ENCODE assay signal across 6 cellular contexts in genomic region chr19:35986664-35987570, GRCh38.
DNase-seq lines count a peak whose midpoint lies in the region; ATAC-seq and TF ChIP-seq lines count a peak whose summit lies in the region.

No MANE protein-coding gene starts in this region.

- H3K4me3 ChIP-seq in HEK293 (ENCODE audit: low read depth, low read length) (peak overlapping the region; percentile 20), epithelial cell of esophagus (ENCODE audit: low read length) (peak overlapping the region; percentile 22)

- ATAC-seq in GM21526 (IDR thresholded peaks at IDR 0.05; ENCODE audit: low FRiP score, unreplicated experiment), result no peak

- DNase-seq in OCI-M2 (lab: John Stamatoyannopoulos, UW; ENCODE audit: unreplicated experiment), result peak; percentile 79
- DNase-seq in epithelial cell of esophagus (ENCODE audit: low read depth), result no peak
- peak; percentile 28 to 48 for DNase-seq in stimulated activated CD4-positive, alpha-beta T cell treated with anti-CD3 and anti-CD28 coated beads, Interleukin-2, amount 100 ng/mL, for 24 hours
- no peak for DNase-seq in GM19240 (ENCODE audit: insufficient read length, low spot score)

- no peak overlapping the region for H3K27ac ChIP-seq in HEK293 (ENCODE audit: extremely low read depth, low read depth, low read length)

- peaks cover 8% of the 10 kb centered on the region for H3K4me1 ChIP-seq in HEK293 (ENCODE audit: control insufficient read depth, insufficient read depth, low read length)

- peak; percentile 66; the same call in 1 of the 2 replicates for TF ChIP-seq CTCF in HEK293 (tag by site-specific recombination; IDR thresholded peaks at IDR 0.05)
- TF ChIP-seq CTCF in epithelial cell of esophagus (IDR thresholded peaks at IDR 0.05; ENCODE audit: insufficient read depth, low read depth, low read length, missing control alignments), result no peak

- POLR2A ChIA-PET in HEK293 (lab: Yijun Ruan, JAX), result interaction anchor here (0.6 to 1.9 kb wide), 3 partner anchors 27 to 141 kb away, joined by 3 to 5 read pairs (median 5); partner anchors contain the start of gene ALKBH6

- H3K9me3 ChIP-seq in HEK293 (ENCODE audit: control insufficient read depth, insufficient read depth, low read depth, low read length), result no peaks in the 10 kb centered on the region

- no peaks in the 10 kb centered on the region for H3K36me3 ChIP-seq in HEK293 (ENCODE audit: control insufficient read depth in 2 of 2, insufficient read depth in 1 of 2, low read length in 2 of 2)

- CTCF ChIA-PET in HEK293 (lab: Yijun Ruan, JAX), result interaction anchor here (0.6 to 2.2 kb wide), 7 partner anchors 9 to 58 kb away, joined by 3 to 9 read pairs (median 4); no protein-coding TSS in a partner anchor

TF ChIP-seq in HEK293, 187 proteins besides CTCF, POLR2A, EP300 and RAD21 (continues in another document):
- TF ChIP-seq ZNF341 (tag by site-specific recombination; IDR thresholded peaks at IDR 0.05; ENCODE audit: low read depth) (0 out of 2 replicates have a peak, but pooled peaks have one; percentile 24), ZNF521 (tag by site-specific recombination; IDR thresholded peaks at IDR 0.05) (no peak), ZNF654 (tag by site-specific recombination; IDR thresholded peaks at IDR 0.05; ENCODE audit: low read depth) (no peak), ZNF175 (tag by site-specific recombination; IDR thresholded peaks at IDR 0.05) (no peak), ZNF366 (tag by site-specific recombination; conservative IDR thresholded peaks at IDR 0.05) (peak; percentile 86), SCRT1 (tag by site-specific recombination; IDR thresholded peaks at IDR 0.05; ENCODE audit: borderline replicate concordance) (no peak), ZNF501 (tag by site-specific recombination; IDR thresholded peaks at IDR 0.05) (peak; percentile 92), PRDM1 (tag by site-specific recombination; IDR thresholded peaks at IDR 0.05) (0 out of 2 replicates have a peak, but pooled peaks have one; percentile 4), ZBTB44 (tag by site-specific recombination; IDR thresholded peaks at IDR 0.05) (no peak), ZNF404 (tag by site-specific recombination; IDR thresholded peaks at IDR 0.05) (no peak), ZNF549 (tag by site-specific recombination; IDR thresholded peaks at IDR 0.05) (no peak), ZNF423 (tag by site-specific recombination; IDR thresholded peaks at IDR 0.05) (peak; percentile 72; the same call in 1 of the 2 replicates), IKZF3 (tag by site-specific recombination; IDR thresholded peaks at IDR 0.05) (peak; percentile 50; the same call in 1 of the 2 replicates), ZSCAN16 (tag by site-specific recombination; IDR thresholded peaks at IDR 0.05) (no peak), ZNF280D (tag by site-specific recombination; IDR thresholded peaks at IDR 0.05) (peak; percentile 86; the same call in 1 of the 2 replicates), ZNF580 (tag by site-specific recombination; IDR thresholded peaks at IDR 0.05) (no peak), ZNF558 (tag by site-specific recombination; IDR thresholded peaks at IDR 0.05) (no peak), ZNF2 (tag by site-specific recombination; IDR thresholded peaks at IDR 0.05) (peak; percentile 93; the same call in 1 of the 2 replicates), BCL6B (tag by site-specific recombination; IDR thresholded peaks at IDR 0.05) (no peak), ZNF350 (tag by site-specific recombination; IDR thresholded peaks at IDR 0.05) (no peak), ELK4 (IDR thresholded peaks at IDR 0.05; ENCODE audit: borderline replicate concordance, low read depth, low read length) (no peak), PBX3 (CRISPR knock-in tag; IDR thresholded peaks at IDR 0.05) (no peak), ZNF202 (tag by site-specific recombination; IDR thresholded peaks at IDR 0.05; ENCODE audit: borderline replicate concordance) (0 out of 2 replicates have a peak, but pooled peaks have one; percentile 24), ZNF174 (tag by site-specific recombination; IDR thresholded peaks at IDR 0.05) (no peak), ZNF221 (tag by site-specific recombination; IDR thresholded peaks at IDR 0.05; ENCODE audit: borderline replicate concordance) (no peak), KLF8 (tag by site-specific recombination; IDR thresholded peaks at IDR 0.05) (no peak; the same call in none of the 2 replicates), ZNF23 (tag by site-specific recombination; IDR thresholded peaks at IDR 0.05; ENCODE audit: borderline replicate concordance) (no peak), ZNF433 (tag by site-specific recombination; IDR thresholded peaks at IDR 0.05; ENCODE audit: low read depth) (no peak), KLF16 (tag by site-specific recombination; IDR thresholded peaks at IDR 0.05) (peak; percentile 96), GFI1B (tag by site-specific recombination; IDR thresholded peaks at IDR 0.05) (no peak), ZNF169 (tag by site-specific recombination; IDR thresholded peaks at IDR 0.05) (no peak)

Comparison
In these comparisons a context has a peak if more than half of its experiments do, and no peak if none do; other contexts are left out.
1. DNase-seq: peak in OCI-M2 (single experiment) and stimulated activated CD4-positive, alpha-beta T cell treated with anti-CD3 and anti-CD28 coated beads, Interleukin-2, amount 100 ng/mL, for 24 hours (2 of 2); none in epithelial cell of esophagus (single experiment) and GM19240 (single experiment).